In the genomic region with DNA sequence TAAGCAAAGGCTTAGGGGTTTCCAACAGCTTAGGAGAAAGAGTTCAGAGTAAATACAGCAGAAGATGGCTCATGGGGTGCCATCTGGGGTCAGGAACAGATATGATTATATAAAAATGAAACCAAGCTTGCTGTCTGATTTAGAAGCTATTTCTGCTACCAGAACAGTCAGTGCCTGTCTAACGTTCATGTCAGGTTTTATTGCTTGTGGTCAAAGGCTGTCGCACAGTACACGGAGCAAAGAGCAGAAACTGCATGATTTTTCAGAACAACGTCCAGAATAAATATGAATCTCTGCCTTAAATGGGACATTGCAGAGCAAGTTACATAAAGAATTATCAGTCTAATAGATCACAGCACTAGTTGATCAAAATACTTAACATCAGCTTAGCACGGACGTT, we compare ENCODE assay signal across 1 cellular context.
TF ChIP-seq lines count a peak whose summit lies in the region.

No MANE protein-coding gene starts in this region.

TF ChIP-seq in HepG2, 621 proteins besides CTCF, POLR2A, EP300 and RAD21:
- TF ChIP-seq RFX1 (IDR thresholded peaks at IDR 0.05) (no peak), TEAD2 (CRISPR knock-in tag; IDR thresholded peaks at IDR 0.05) (no peak)
TF ChIP-seq in HepG2: peak in this region for 0.
